Comparison of ENCODE assay signal across 17 cellular contexts in the genomic region with DNA sequence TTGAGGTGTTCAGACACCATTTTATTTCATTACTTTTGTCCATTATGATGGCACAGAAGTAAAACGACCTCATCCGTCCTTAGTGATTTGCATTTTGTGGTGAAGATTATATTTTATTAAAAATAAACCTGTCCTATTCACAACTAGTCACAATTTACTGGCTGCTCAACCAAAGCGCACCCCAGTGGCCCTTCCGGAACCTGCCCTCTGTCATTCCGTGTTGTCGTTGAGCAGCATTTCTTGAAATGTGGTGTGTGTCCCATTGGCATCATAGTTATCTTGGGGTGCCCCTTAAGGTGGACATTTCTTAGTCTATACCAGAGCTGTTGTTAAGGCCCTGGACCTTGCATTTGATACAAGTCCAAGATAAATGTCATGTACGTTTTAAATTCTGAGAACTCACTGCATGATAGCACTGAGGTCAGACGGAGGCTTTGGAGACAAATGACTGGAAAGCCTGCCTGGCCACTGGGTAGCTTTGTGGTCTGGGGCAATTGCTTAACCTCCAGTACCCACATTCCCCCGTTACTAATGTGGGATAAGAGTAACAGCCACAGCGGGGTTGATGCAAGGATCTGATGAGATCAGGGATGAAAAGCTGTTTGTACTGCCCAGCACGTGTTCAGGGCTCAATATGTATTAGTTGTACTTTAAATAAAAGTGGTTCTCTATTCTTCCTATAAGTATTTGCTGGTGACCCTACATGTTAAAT. TPM values are rescaled to one million over a fixed set of nuclear protein-coding genes. Genes with fewer than 3 reads are reported as not detected.
DNase-seq lines count a peak whose midpoint lies in the region; ATAC-seq, FAIRE-seq and TF ChIP-seq lines count a peak whose summit lies in the region.
"Had no signal": no experiment of that assay in that cellular context is flagged by ENCODE, and none has a peak within 500 bp of the region (broad histone marks: within the 10 kb centered on the region; RNA-seq: fewer than 3 reads in every experiment).

No MANE protein-coding gene starts in this region.

- TF ChIP-seq CTCF in H9 (conservative IDR thresholded peaks at IDR 0.05) (0 out of 3 replicates have a peak, but pooled peaks have one; percentile 17), RWPE1 (conservative IDR thresholded peaks at IDR 0.05; ENCODE audit: low read depth) (no peak), H1 (IDR thresholded peaks at IDR 0.05; ENCODE audit: control extremely low read depth in 1 of 3, insufficient read depth in 1 of 3, low read depth in 1 of 3, low read length in 3 of 3) (peak in 2 of 3 experiments; percentile 7 to 23; a peak in 2 of 4 replicates), gastrocnemius medialis (IDR thresholded peaks at IDR 0.05 in 4 of 5, conservative IDR thresholded peaks at IDR 0.05 in 1 of 5) (no peak)

- FAIRE-seq in H1 (lab: Jason Lieb, UNC), result no peak

- H3K79me1 ChIP-seq in H9 (ENCODE audit: insufficient read depth, low read depth, low read length, poor library complexity, severe bottlenecking) (peaks cover 3% of the 10 kb centered on the region), H1 (ENCODE audit: low read depth, low read length) (no peaks in the 10 kb centered on the region)

- TF ChIP-seq POLR2A in H1 (IDR thresholded peaks at IDR 0.05; ENCODE audit: control extremely low read depth in 1 of 2, low read depth in 2 of 2, low read length in 2 of 2) (no peak), gastrocnemius medialis (IDR thresholded peaks at IDR 0.05) (no peak)

- H2BK12ac ChIP-seq in H9 (ENCODE audit: insufficient read length, low read depth, low read length), result no peak overlapping the region
- H2BK12ac ChIP-seq in H1 (ENCODE audit: low read depth, low read length), result no peak overlapping the region

- H3K9me3 Mint-ChIP-seq in H9, result no peaks in the 10 kb centered on the region

- CTCF ChIA-PET in RWPE1 (lab: Yijun Ruan, JAX), result interaction anchor here (0.6 kb wide), 1 partner anchor 118 kb away, joined by 3 read pairs; no protein-coding TSS in a partner anchor
- CTCF ChIA-PET in H1 (lab: Charles Lee; ENCODE audit: partially characterized antibody), result interaction anchor here (0.8 to 2.6 kb wide), 12 partner anchors 10 to 172 kb away, joined by 3 to 8 read pairs (median 4); no protein-coding TSS in a partner anchor

- H3K27me3 Mint-ChIP-seq in H9 (ENCODE audit: low read depth), result no peaks in the 10 kb centered on the region

- no peaks in the 10 kb centered on the region for H3K27me3 ChIP-seq in H9 (ENCODE audit: insufficient read depth, low read length)
- H3K27me3 ChIP-seq in H1 (replicated peaks in 1 of 4; ENCODE audit: control insufficient read depth in 3 of 4, extremely low read depth in 1 of 4, insufficient read depth in 3 of 4, low read length in 3 of 4), result no peaks in the 10 kb centered on the region
- no peaks in the 10 kb centered on the region for H3K27me3 ChIP-seq in gastrocnemius medialis
- H3K27me3 ChIP-seq: MG63, SJSA1, stomach had no signal

- no peak overlapping the region for H2BK20ac ChIP-seq in H9 (ENCODE audit: low read depth, low read length, poor library complexity, severe bottlenecking)
- H2BK20ac ChIP-seq in H1 (ENCODE audit: low read length), result no peak overlapping the region

- no peak overlapping the region for H3K4me3 Mint-ChIP-seq in H9

- H2AFZ ChIP-seq in H9 (ENCODE audit: low read length) (no peak overlapping the region), H1 (ENCODE audit: low read length) (no peak overlapping the region)
- H2AFZ ChIP-seq: parathyroid adenoma had no signal

- intact Hi-C loops in gastrocnemius medialis (cut with DNase I; ENCODE audit: low total_unique reads), result no loop called here

- no peak overlapping the region for H4K8ac ChIP-seq in H9 (replicated peaks; ENCODE audit: insufficient read length, low read depth, low read length)
- no peak overlapping the region for H4K8ac ChIP-seq in H1 (ENCODE audit: extremely low read depth, insufficient read depth, low read length)

- H3K4me1 ChIP-seq in H9 (ENCODE audit: insufficient read depth, low read length) (no peaks in the 10 kb centered on the region), H1 (replicated peaks in 1 of 4; ENCODE audit: control insufficient read depth in 3 of 4, insufficient read depth in 4 of 4, low read length in 3 of 4) (no peaks in the 10 kb centered on the region), gastrocnemius medialis (peaks cover 66 to 87% of the 10 kb centered on the region in 2 donors)
- H3K4me1 ChIP-seq: parathyroid adenoma had no signal

- H4K20me1 ChIP-seq in H9 (ENCODE audit: control insufficient read depth, insufficient read depth, insufficient read length), result no peaks in the 10 kb centered on the region
- H4K20me1 ChIP-seq in H1 (replicated peaks in 1 of 2; ENCODE audit: control insufficient read depth in 1 of 2, insufficient read depth in 2 of 2, low read length in 2 of 2), result peaks cover 3 to 5% of the 10 kb centered on the region in 2 experiments

- no peaks in the 10 kb centered on the region for H3K4me1 Mint-ChIP-seq in H9

- ATAC-seq in gastrocnemius medialis, result no peak
- no peak for ATAC-seq in GM19035 (IDR thresholded peaks at IDR 0.05; ENCODE audit: unreplicated experiment)

- POLR2A ChIA-PET in RWPE1 (lab: Yijun Ruan, JAX; ENCODE audit: low non-redundant PET) (no interaction called here), H1 (lab: Charles Lee; ENCODE audit: partially characterized antibody) (no interaction called here)

- no peak overlapping the region for H2BK120ac ChIP-seq in H9 (ENCODE audit: low read depth, low read length, poor library complexity, severe bottlenecking)
- H2BK120ac ChIP-seq in H1 (replicated peaks; ENCODE audit: low read depth, low read length), result no peak overlapping the region

- H3K27ac Mint-ChIP-seq in H9, result no peak overlapping the region

- H4K5ac ChIP-seq in H9 (ENCODE audit: insufficient read length, low read depth, low read length) (no peak overlapping the region), H1 (ENCODE audit: insufficient read length, low read depth, low read length) (no peak overlapping the region)

- no peaks in the 10 kb centered on the region for H3K23me2 ChIP-seq in H9 (ENCODE audit: insufficient read length, low read depth, low read length, poor library complexity, severe bottlenecking)
- H3K23me2 ChIP-seq in H1 (ENCODE audit: low read depth, low read length), result no peaks in the 10 kb centered on the region

- H3K27ac ChIP-seq in H9 (ENCODE audit: insufficient read length, low read depth, low read length), result no peak overlapping the region
- H3K27ac ChIP-seq in RWPE1, result peak overlapping the region; percentile 63
- no peak overlapping the region for H3K27ac ChIP-seq in H1 (ENCODE audit: low read depth, low read length)
- H3K27ac ChIP-seq in gastrocnemius medialis, result peak overlapping the region; percentile 85 to 92 (median 88)
- H3K27ac ChIP-seq: parathyroid adenoma, SJSA1, stomach had no signal

- no peak for DNase-seq in H9
- DNase-seq in RWPE1 (ENCODE audit: low spot score), result no peak
- DNase-seq in H1 (ENCODE audit: low read depth in 1 of 2, low spot score in 2 of 2), result no peak
- no peak for DNase-seq in gastrocnemius medialis
- no peak for DNase-seq in NCI-H146 (lab: John Stamatoyannopoulos, UW)
- DNase-seq in COLO668 (lab: John Stamatoyannopoulos, UW; ENCODE audit: unreplicated experiment), result no peak
- no peak for DNase-seq in DMS 273 (lab: John Stamatoyannopoulos, UW; ENCODE audit: unreplicated experiment)
- DNase-seq: activated CD4-positive, alpha-beta T cell treated with anti-CD3 and anti-CD28 coated beads for 4 hours; activated gamma-delta T cell; cortex of kidney; MG63; NCI-H526; stimulated activated CD4-positive, alpha-beta T cell treated with anti-CD3 and anti-CD28 coated beads, Interleukin-4, amount 100 ng/mL, for 1 hour; stomach had no signal

- H3K4me3 ChIP-seq in H1 (ENCODE audit: extremely low read depth in 1 of 4, insufficient read depth in 2 of 4, low read depth in 3 of 4, low read length in 4 of 4) (no peak overlapping the region), gastrocnemius medialis (no peak overlapping the region)
- H3K4me3 ChIP-seq: MG63, SJSA1, stomach had no signal

- H3K56ac ChIP-seq in H9 (ENCODE audit: insufficient read length, low read depth, low read length) (no peak overlapping the region), H1 (replicated peaks; ENCODE audit: insufficient read length, low read depth, low read length) (no peak overlapping the region)

- WGBS in H9 (ENCODE audit: extremely low coverage, insufficient read length, low lambda C conversion rate), result no CpG with 5 or more reads among the region's 11 CpGs
- 89% methylated on average over 11 of the region's 11 CpGs; no CpG with 5 or more reads in 1 of the 2 experiments for WGBS in H1 (ENCODE audit: extremely low coverage in 1 of 2, insufficient coverage in 1 of 2, insufficient read length in 1 of 2, insufficient replicate concordance in 2 of 2, low coverage in 1 of 2, low lambda C conversion rate in 2 of 2, missing lambda C conversion rate in 1 of 2), 2 experiments

- H3K36me3 ChIP-seq in H1 (ENCODE audit: control insufficient read depth in 2 of 4, insufficient read depth in 4 of 4, low read length in 3 of 4) (peaks cover 0 to 3% (median 1%) of the 10 kb centered on the region in 4 experiments; a peak in 3 of 8 replicates), gastrocnemius medialis (peaks cover 0 to 11% of the 10 kb centered on the region in 2 donors)

- H3K18ac ChIP-seq in H9 (ENCODE audit: insufficient read length, low read depth, low read length) (no peak overlapping the region), H1 (ENCODE audit: extremely low read depth, low read length) (no peak overlapping the region)

- H2BK5ac ChIP-seq in H9 (ENCODE audit: insufficient read length, low read length), result no peak overlapping the region
- H2BK5ac ChIP-seq in H1 (ENCODE audit: low read depth, low read length), result no peak overlapping the region

- in situ Hi-C loops in gastrocnemius medialis (cut with MboI; ENCODE audit: low sequenced_read_pairs in 4 of 4), result no loop called here

- TF ChIP-seq RAD21 in H1 (IDR thresholded peaks at IDR 0.05 in 1 of 2, conservative IDR thresholded peaks at IDR 0.05 in 1 of 2; ENCODE audit: low read depth in 2 of 2, low read length in 2 of 2), result no peak; a peak in 1 of 4 replicates

- peaks cover 3 to 9% (median 6%) of the 10 kb centered on the region in 3 experiments; a peak in 5 of 7 replicates for H3K36me3 Mint-ChIP-seq in H9 (ENCODE audit: insufficient read depth in 1 of 3, low read depth in 3 of 3)

- H2AK5ac ChIP-seq in H9 (ENCODE audit: insufficient read length, low read length), result no peak overlapping the region
- no peak overlapping the region for H2AK5ac ChIP-seq in H1 (ENCODE audit: low read depth, low read length)

- no peaks in the 10 kb centered on the region for H3K9me3 ChIP-seq in H9 (ENCODE audit: control insufficient read depth, low read depth, low read length)
- H3K9me3 ChIP-seq in H1 (ENCODE audit: insufficient read depth in 2 of 2, low read depth in 1 of 2, low read length in 1 of 2), result no peaks in the 10 kb centered on the region
- no peaks in the 10 kb centered on the region for H3K9me3 ChIP-seq in gastrocnemius medialis
- H3K9me3 ChIP-seq: MG63, SJSA1, stomach had no signal

- H3T11ph ChIP-seq in H9 (ENCODE audit: low read length), result no peak overlapping the region

- H3K9ac ChIP-seq in H9 (ENCODE audit: extremely low read depth, insufficient read length, low read length) (no peak overlapping the region), H1 (replicated peaks in 1 of 4; ENCODE audit: extremely low read depth in 1 of 4, low read depth in 3 of 4, low read length in 3 of 4) (no peak overlapping the region)
- H3K9ac ChIP-seq: parathyroid adenoma had no signal

- H3K23ac ChIP-seq in H9 (ENCODE audit: insufficient read length, low read depth, low read length) (no peak overlapping the region), H1 (ENCODE audit: insufficient read length) (no peak overlapping the region)

- H3K79me2 ChIP-seq in H9 (ENCODE audit: insufficient read depth, low read length) (no peaks in the 10 kb centered on the region; the same call in 1 of the 2 replicates), H1 (ENCODE audit: control insufficient read depth in 1 of 2, insufficient read depth in 2 of 2, low read length in 2 of 2) (peaks cover 0 to 15% of the 10 kb centered on the region in 2 experiments; a peak in 1 of 4 replicates)
- H3K79me2 ChIP-seq: parathyroid adenoma had no signal

- no peak for TF ChIP-seq EP300 in H1 (IDR thresholded peaks at IDR 0.05; ENCODE audit: borderline replicate concordance in 1 of 2, low read depth in 2 of 2, low read length in 2 of 2)

- H4K91ac ChIP-seq in H9 (ENCODE audit: insufficient read length, low read depth, low read length) (no peak overlapping the region), H1 (replicated peaks; ENCODE audit: insufficient read length, low read length) (no peak overlapping the region)

- H3K14ac ChIP-seq in H9 (ENCODE audit: insufficient read depth, low read length), result no peak overlapping the region
- no peak overlapping the region for H3K14ac ChIP-seq in H1 (ENCODE audit: insufficient read length)

- no peak overlapping the region for H3K4ac ChIP-seq in H9 (ENCODE audit: low read depth, low read length)
- H3K4ac ChIP-seq in H1 (replicated peaks; ENCODE audit: insufficient read length, low read depth, low read length), result no peak overlapping the region

- H2BK15ac ChIP-seq in H9 (ENCODE audit: low read depth, low read length) (no peak overlapping the region), H1 (ENCODE audit: low read length) (no peak overlapping the region)

- H3K4me2 ChIP-seq in H9 (ENCODE audit: insufficient read depth, insufficient read length, low read length) (no peak overlapping the region), H1 (ENCODE audit: insufficient read depth in 1 of 2, low read depth in 2 of 2, low read length in 2 of 2) (no peak overlapping the region)

RNA-seq across cellular contexts. Expression of gene BACH1, which starts 36.2 kb away (rescaled TPM):
- total RNA-seq in H9 (2021) (40.3 and 42.4 TPM in 2 replicates), gastrocnemius medialis (10 to 100 TPM; 52.4 to 72.7 (median 62.7) TPM)
- total RNA-seq in H1 (2021; fragmentation: NEBNext Ultra II Directional; extraction: Animal tissue kit (Norgen Biotek cat#: 25700)), result 50.7 and 57.1 TPM in 2 replicates
- polyA plus RNA-seq in H1 (2011; rRNA removed), result 6.0 and 6.9 TPM in 2 replicates
- 10.2 TPM for polyA plus RNA-seq in H1 (2011; cell fraction: cytosol; rRNA removed)
- polyA plus RNA-seq in H1 (2011; cell fraction: nucleus; rRNA removed), result 7.8 TPM
- 9.9 to 19.2 TPM (median 15.5 TPM) in 4 replicates for polyA plus RNA-seq in H1 (2012, experiment 1 of 2)
- polyA plus RNA-seq in H1 (2012, experiment 2 of 2), result 0.87 TPM
- 14.7 TPM for polyA plus RNA-seq in H1 (2013, experiment 1 of 2)
- 17.3 TPM for polyA plus RNA-seq in H1 (2013, experiment 2 of 2)
- 106 and 154 TPM in 2 replicates for polyA minus RNA-seq in H1 (2011; rRNA and poly(A)+ RNA removed)
- polyA minus RNA-seq in H1 (2011; cell fraction: cytosol; rRNA and poly(A)+ RNA removed), result 20.9 TPM
- 136 TPM for polyA minus RNA-seq in H1 (2011; cell fraction: nucleus; rRNA and poly(A)+ RNA removed)

Comparison
In these comparisons a context has a peak if more than half of its experiments do, and no peak if none do; other contexts are left out.
1. H3K27ac ChIP-seq: peak in RWPE1 (single experiment) and gastrocnemius medialis (4 of 4); none in H9 (single experiment) and H1 (single experiment).
2. CTCF ChIP-seq: peak in H9 (single experiment) and H1 (2 of 3); none in RWPE1 (single experiment) and gastrocnemius medialis (0 of 5).